Comparison of ENCODE assay signal across 19 cellular contexts in the genomic region with DNA sequence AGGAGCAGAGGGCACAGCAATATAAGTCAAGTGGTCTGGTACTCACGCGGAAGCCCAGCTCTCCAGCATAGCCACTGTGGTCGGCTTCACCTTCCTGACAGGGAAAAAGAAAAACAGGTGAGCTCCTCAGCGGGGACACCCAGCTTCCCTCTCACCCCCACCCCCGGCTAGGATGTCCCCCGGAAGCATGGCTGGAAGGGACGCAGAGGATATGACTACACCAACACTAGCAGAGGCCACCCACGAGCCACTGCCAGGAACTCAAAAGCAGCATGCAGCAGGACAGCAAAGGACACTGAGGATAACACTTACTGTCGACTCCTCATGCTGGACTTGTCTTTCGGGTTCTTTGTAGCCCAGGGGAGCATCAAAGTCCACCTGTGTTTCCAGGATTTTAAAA. TPM values are rescaled to one million over a fixed set of nuclear protein-coding genes. Genes with fewer than 3 reads are reported as not detected.
"Had no signal": no experiment of that assay in that cellular context is flagged by ENCODE, and none has a peak within 500 bp of the region (broad histone marks: within the 10 kb centered on the region; RNA-seq: fewer than 3 reads in every experiment).

No MANE protein-coding gene starts in this region.

- H3K4me3 ChIP-seq: dorsolateral prefrontal cortex, lower lobe of right lung, prostate gland, right atrium auricular region, sigmoid colon, testis, tibial artery had no signal

- H3K27ac Mint-ChIP-seq: nephron progenitor cell; stimulated activated memory B cell treated with anti-CD40 and anti-IgM and Interleukin-4, amounts not matched to agents 10 μg/mL and 1 μg/mL and 100 μg/mL, for 72 hours; type B pancreatic cell had no signal

- ATAC-seq: left ventricle myocardium superior; lower lobe of right lung; naive thymus-derived CD8-positive, alpha-beta T cell; stimulated activated memory B cell treated with anti-CD40 and anti-IgM and Interleukin-4, amounts not matched to agents 10 μg/mL and 1 μg/mL and 100 μg/mL, for 72 hours; stimulated activated naive CD8-positive, alpha-beta T cell treated with anti-CD3 and anti-CD28 coated beads, Interleukin-15, Interleukin-2, amounts not matched to agents 100 U/mL and 50 U/mL, for 24 hours had no signal

- H3K27me3 ChIP-seq: dorsolateral prefrontal cortex, right atrium auricular region, sigmoid colon, testis, tibial artery had no signal

- H3K27me3 Mint-ChIP-seq: naive thymus-derived CD8-positive, alpha-beta T cell; stimulated activated memory B cell treated with anti-CD40 and anti-IgM and Interleukin-4, amounts not matched to agents 10 μg/mL and 1 μg/mL and 100 μg/mL, for 72 hours; type B pancreatic cell had no signal

- H3K4me1 Mint-ChIP-seq: nephron progenitor cell; stimulated activated memory B cell treated with anti-CD40 and anti-IgM and Interleukin-4, amounts not matched to agents 10 μg/mL and 1 μg/mL and 100 μg/mL, for 72 hours had no signal

- H3K9me3 ChIP-seq: lower lobe of right lung, prostate gland, right atrium auricular region, sigmoid colon, testis, tibial artery had no signal

- H3K9me3 Mint-ChIP-seq: naive thymus-derived CD8-positive, alpha-beta T cell; nephron progenitor cell; stimulated activated memory B cell treated with anti-CD40 and anti-IgM and Interleukin-4, amounts not matched to agents 10 μg/mL and 1 μg/mL and 100 μg/mL, for 72 hours; type B pancreatic cell had no signal

- H3K4me1 ChIP-seq: lower lobe of right lung, prostate gland, right atrium auricular region, sigmoid colon, testis, tibial artery had no signal

- DNase-seq: effector CD4-positive, alpha-beta T cell; hypothalamus; left ventricle myocardium superior; lower lobe of right lung; naive thymus-derived CD8-positive, alpha-beta T cell; nephron progenitor cell; nucleus accumbens; sigmoid colon; stimulated activated CD4-positive, alpha-beta T cell treated with anti-CD3 and anti-CD28 coated beads, Interleukin-2, amount 100 ng/mL, for 24 hours; stimulated activated CD4-positive, alpha-beta T cell treated with anti-CD3 and anti-CD28 coated beads, Interleukin-4, amount 100 ng/mL, for 24 hours; stimulated activated naive CD8-positive, alpha-beta T cell treated with anti-CD3 and anti-CD28 coated beads, Interleukin-15, Interleukin-2, amounts not matched to agents 100 U/mL and 50 U/mL, for 24 hours; testis; tibial artery had no signal

- H3K27ac ChIP-seq: lower lobe of right lung, prostate gland, right atrium auricular region, sigmoid colon, testis, tibial artery had no signal

- H3K4me3 Mint-ChIP-seq: naive thymus-derived CD8-positive, alpha-beta T cell; nephron progenitor cell; stimulated activated memory B cell treated with anti-CD40 and anti-IgM and Interleukin-4, amounts not matched to agents 10 μg/mL and 1 μg/mL and 100 μg/mL, for 72 hours; type B pancreatic cell had no signal

RNA-seq across cellular contexts. Expression of a gene that starts 23.2 kb away (rescaled TPM):
- total RNA-seq: mesenteric fat pad had no signal
